18 cellular contexts compared by ENCODE assay signal in genomic region chr4:150598906-150599305, GRCh38. TPM values are rescaled to one million over a fixed set of nuclear protein-coding genes. Genes with fewer than 3 reads are reported as not detected.
DNase-seq lines count a peak whose midpoint lies in the region; ATAC-seq lines count a peak whose summit lies in the region.
"Had no signal": no experiment of that assay in that cellular context is flagged by ENCODE, and none has a peak within 500 bp of the region (broad histone marks: within the 10 kb centered on the region; RNA-seq: fewer than 3 reads in every experiment).

No MANE protein-coding gene starts in this region.

- no peaks in the 10 kb centered on the region for H3K27me3 Mint-ChIP-seq in CD4-positive, CD25-positive, alpha-beta regulatory T cell
- no peaks in the 10 kb centered on the region for H3K27me3 Mint-ChIP-seq in activated T-helper 17 cell treated with anti-CD3 and anti-CD28 coated beads, Interleukin-2, amount 50 U/mL, for 72 hours

- peak overlapping the region in 2 of 3 donors; percentile 18 to 44 for H3K27ac Mint-ChIP-seq in CD4-positive, CD25-positive, alpha-beta regulatory T cell
- no peak overlapping the region for H3K27ac Mint-ChIP-seq in activated T-helper 17 cell treated with anti-CD3 and anti-CD28 coated beads, Interleukin-2, amount 50 U/mL, for 72 hours

- H3K27me3 ChIP-seq in CD4-positive, CD25-positive, alpha-beta regulatory T cell (ENCODE audit: control insufficient read depth, insufficient read depth, low read length): no peaks in the 10 kb centered on the region
- H3K27me3 ChIP-seq in rectal smooth muscle tissue (ENCODE audit: control insufficient read depth, insufficient read depth, low read length): no peaks in the 10 kb centered on the region
- H3K27me3 ChIP-seq: MG63, Peyer's patch had no signal

- no peak overlapping the region for H3K27ac ChIP-seq in CD4-positive, CD25-positive, alpha-beta regulatory T cell (ENCODE audit: insufficient read depth, low read length, poor library complexity, severe bottlenecking)
- peak overlapping the region; percentile 51 for H3K27ac ChIP-seq in rectal smooth muscle tissue (ENCODE audit: low read depth, low read length)
- H3K27ac ChIP-seq: C4-2B, Peyer's patch had no signal

- no peak overlapping the region for H3K4me3 ChIP-seq in CD4-positive, CD25-positive, alpha-beta regulatory T cell (ENCODE audit: low read depth, low read length)
- H3K4me3 ChIP-seq in rectal smooth muscle tissue (ENCODE audit: low read length): no peak overlapping the region
- H3K4me3 ChIP-seq: MG63, Peyer's patch had no signal

- DNase-seq in CD4-positive, CD25-positive, alpha-beta regulatory T cell: no peak
- DNase-seq in NCI-H69 (lab: John Stamatoyannopoulos, UW) (peak; percentile 55), fibroblast of gingiva (ENCODE audit: low read depth) (peak; percentile 70), KBM-7 (no peak), NCI-H510A (lab: John Stamatoyannopoulos, UW) (no peak)
- no peak for DNase-seq in effector CD8-positive, alpha-beta T cell (lab: John Stamatoyannopoulos, UW)
- DNase-seq: AML-193, DMS53, GDM1, MG63, NCI-H1930, NCI-H2227 treated with DMSO at 0.1 percent for 48 hours, NCI-H524, NCI-H82, Peyer's patch had no signal

- no peak overlapping the region for H3K4me3 Mint-ChIP-seq in CD4-positive, CD25-positive, alpha-beta regulatory T cell
- no peak overlapping the region for H3K4me3 Mint-ChIP-seq in activated T-helper 17 cell treated with anti-CD3 and anti-CD28 coated beads, Interleukin-2, amount 50 U/mL, for 72 hours

- H3K9me3 ChIP-seq in CD4-positive, CD25-positive, alpha-beta regulatory T cell (ENCODE audit: control insufficient read depth in 2 of 2, low read length in 2 of 2): no peaks in the 10 kb centered on the region
- H3K9me3 ChIP-seq: MG63, Peyer's patch had no signal

- H3K36me3 Mint-ChIP-seq in CD4-positive, CD25-positive, alpha-beta regulatory T cell: peaks cover 15% of the 10 kb centered on the region
- peaks cover 24% of the 10 kb centered on the region for H3K36me3 Mint-ChIP-seq in activated T-helper 17 cell treated with anti-CD3 and anti-CD28 coated beads, Interleukin-2, amount 50 U/mL, for 72 hours (ENCODE audit: low read depth)

- H3K9ac ChIP-seq in rectal smooth muscle tissue (ENCODE audit: low read length): no peak overlapping the region

- peaks cover 0 to 8% (median 3%) of the 10 kb centered on the region in 4 donors for H3K4me1 Mint-ChIP-seq in CD4-positive, CD25-positive, alpha-beta regulatory T cell
- no peaks in the 10 kb centered on the region for H3K4me1 Mint-ChIP-seq in activated T-helper 17 cell treated with anti-CD3 and anti-CD28 coated beads, Interleukin-2, amount 50 U/mL, for 72 hours

- H3K4me1 ChIP-seq in CD4-positive, CD25-positive, alpha-beta regulatory T cell (ENCODE audit: control insufficient read depth, insufficient read depth, low read length, poor library complexity, severe bottlenecking): no peaks in the 10 kb centered on the region
- no peaks in the 10 kb centered on the region for H3K4me1 ChIP-seq in rectal smooth muscle tissue (ENCODE audit: control insufficient read depth, insufficient read depth, low read length)
- H3K4me1 ChIP-seq: Peyer's patch had no signal

- in situ Hi-C loops in KBM-7 (cut with MboI; ENCODE audit: low pct_unique_long_range_greater_than_20kb, low sequenced_read_pairs): no loop called here

- no peaks in the 10 kb centered on the region for H3K9me3 Mint-ChIP-seq in CD4-positive, CD25-positive, alpha-beta regulatory T cell
- H3K9me3 Mint-ChIP-seq in activated T-helper 17 cell treated with anti-CD3 and anti-CD28 coated beads, Interleukin-2, amount 50 U/mL, for 72 hours: no peaks in the 10 kb centered on the region

- ATAC-seq in CD4-positive, CD25-positive, alpha-beta regulatory T cell (ENCODE audit: low read depth in 2 of 2): no peak
- ATAC-seq in activated T-helper 17 cell treated with anti-CD3 and anti-CD28 coated beads, Interleukin-2, amount 50 U/mL, for 72 hours (replicated peaks): no peak

- peaks cover 12% of the 10 kb centered on the region for H3K36me3 ChIP-seq in CD4-positive, CD25-positive, alpha-beta regulatory T cell (ENCODE audit: control insufficient read depth, insufficient read depth, low read length)
- no peaks in the 10 kb centered on the region for H3K36me3 ChIP-seq in rectal smooth muscle tissue (ENCODE audit: control insufficient read depth, insufficient read depth, low read length)
- H3K36me3 ChIP-seq: MG63, Peyer's patch had no signal

RNA-seq across cellular contexts. Expression of gene MAB21L2, which starts 17.0 kb away (rescaled TPM):
- not detected for total RNA-seq in CD4-positive, CD25-positive, alpha-beta regulatory T cell
- under 1 TPM in 2 of 4 donors, not detected in 2; 0.14 to 0.17 TPM for polyA plus RNA-seq in CD4-positive, CD25-positive, alpha-beta regulatory T cell
- total RNA-seq in activated T-helper 17 cell treated with anti-CD3 and anti-CD28 coated beads, Interleukin-2, amount 50 U/mL, for 72 hours: not detected

Comparison
In these comparisons a context has a peak if more than half of its experiments do, and no peak if none do; other contexts are left out.
1. DNase-seq: peak in NCI-H69 (single experiment) and fibroblast of gingiva (single experiment); none in CD4-positive, CD25-positive, alpha-beta regulatory T cell (0 of 3), effector CD8-positive, alpha-beta T cell (single experiment), KBM-7 (single experiment) and NCI-H510A (single experiment).